Comparison of ENCODE assay signal across 2 cellular contexts in genomic region chr19:3534375-3535234, GRCh38.
A peak's percentile ranks its signal among the peaks of the same experiment; 100 is the strongest.
TF ChIP-seq lines count a peak whose summit lies in the region.

No MANE protein-coding gene starts in this region.

TF ChIP-seq in HepG2, 621 proteins besides CTCF, POLR2A, EP300 and RAD21:
- TF ChIP-seq RBM22 (optimal IDR thresholded peaks at IDR 0.05; ENCODE audit: low read length) (peak; percentile 39), TEAD2 (CRISPR knock-in tag; IDR thresholded peaks at IDR 0.05) (no peak)

TF ChIP-seq in endothelial cell of umbilical vein, 7 proteins besides CTCF, POLR2A, EP300 and RAD21:
- TF ChIP-seq GATA2 (IDR thresholded peaks at IDR 0.05; ENCODE audit: insufficient read depth, insufficient read length, low read depth, low read length) (no peak), MAX (IDR thresholded peaks at IDR 0.05; ENCODE audit: insufficient read depth, insufficient read length) (no peak), POLR2AphosphoS5 (IDR thresholded peaks at IDR 0.05; ENCODE audit: insufficient read depth, low read depth, low read length) (no peak), EZH2 (IDR thresholded peaks at IDR 0.05; ENCODE audit: borderline replicate concordance, low read depth, low read length, severe bottlenecking) (no peak), JUN (IDR thresholded peaks at IDR 0.05; ENCODE audit: borderline replicate concordance, insufficient read depth, insufficient read length, low read depth) (no peak), MYC (IDR thresholded peaks at IDR 0.05; ENCODE audit: low read depth, low read length) (no peak), FOS (IDR thresholded peaks at IDR 0.05; ENCODE audit: borderline replicate concordance, insufficient read depth, low read length) (no peak)
